In the genomic region with DNA sequence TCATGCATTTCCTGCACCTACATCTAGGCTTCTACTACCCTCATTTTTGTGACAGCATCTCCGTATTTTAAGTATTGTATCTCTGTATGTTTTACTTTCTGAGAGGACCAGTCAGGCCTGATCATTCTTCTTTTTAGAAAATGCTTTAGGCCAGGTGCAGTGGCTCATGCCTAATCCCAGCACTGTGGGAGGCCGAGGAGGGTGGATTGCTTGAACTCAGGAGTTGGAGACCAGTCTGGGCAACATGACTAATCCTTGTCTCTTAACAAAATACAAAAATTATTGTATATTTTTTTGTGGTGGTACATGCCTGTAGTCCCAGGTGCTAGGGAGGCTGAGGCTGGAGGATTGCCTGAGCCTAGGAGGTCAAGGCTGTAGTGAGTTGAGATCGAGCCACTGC, we compare ENCODE assay signal across 13 cellular contexts. TPM values are rescaled to one million over a fixed set of nuclear protein-coding genes. Genes with fewer than 3 reads are reported as not detected.
A peak's percentile ranks its signal among the peaks of the same experiment; 100 is the strongest.
DNase-seq lines count a peak whose midpoint lies in the region; ATAC-seq and TF ChIP-seq lines count a peak whose summit lies in the region.
"Had no signal": no experiment of that assay in that cellular context is flagged by ENCODE, and none has a peak within 500 bp of the region (broad histone marks: within the 10 kb centered on the region; RNA-seq: fewer than 3 reads in every experiment).

No MANE protein-coding gene starts in this region.

- no peaks in the 10 kb centered on the region for H3K27me3 Mint-ChIP-seq in neural crest cell (ENCODE audit: low read depth)
- H3K27me3 Mint-ChIP-seq in activated T-cell treated with anti-CD3 and anti-CD28 coated beads, Interleukin-2, amount 50 U/mL, for 24 hours: no peaks in the 10 kb centered on the region
- H3K27me3 Mint-ChIP-seq: CD4-positive, CD25-positive, alpha-beta regulatory T cell; CD8-positive, alpha-beta memory T cell had no signal

- no peaks in the 10 kb centered on the region for H3K9me3 ChIP-seq in left ventricle myocardium inferior (replicated peaks)
- H3K9me3 ChIP-seq: Caco-2 had no signal

- peak overlapping the region; percentile 67 for H3K27ac ChIP-seq in left ventricle myocardium inferior (replicated peaks)
- peak overlapping the region; percentile 52 for H3K27ac ChIP-seq in VCaP

- H3K4me1 Mint-ChIP-seq in neural crest cell: peaks cover 3% of the 10 kb centered on the region
- peaks cover 3% of the 10 kb centered on the region for H3K4me1 Mint-ChIP-seq in activated T-cell treated with anti-CD3 and anti-CD28 coated beads, Interleukin-2, amount 50 U/mL, for 24 hours (ENCODE audit: low read depth)

- DNase-seq in left ventricle myocardium inferior: no peak
- no peak for DNase-seq in cardiac septum (ENCODE audit: low spot score)
- DNase-seq in neural crest cell (ENCODE audit: low read depth, low spot score): no peak
- DNase-seq in activated naive CD4-positive, alpha-beta T cell treated with Interleukin-2 at 50 U/mL for 16 hours: no peak
- no peak for DNase-seq in DMS 273 (lab: John Stamatoyannopoulos, UW; ENCODE audit: unreplicated experiment)
- DNase-seq in activated T-cell treated with anti-CD3 and anti-CD28 coated beads, Interleukin-2, amount 50 U/mL, for 24 hours: no peak
- DNase-seq: CD4-positive, CD25-positive, alpha-beta regulatory T cell; CD8-positive, alpha-beta memory T cell; GOT3 had no signal

- peaks cover 26% of the 10 kb centered on the region for H3K36me3 ChIP-seq in left ventricle myocardium inferior

- peaks cover 21% of the 10 kb centered on the region for H3K4me1 ChIP-seq in left ventricle myocardium inferior
- H3K4me1 ChIP-seq: Caco-2 had no signal

- TF ChIP-seq CTCF in left ventricle myocardium inferior (IDR thresholded peaks at IDR 0.05; ENCODE audit: borderline replicate concordance) (no peak), VCaP (conservative IDR thresholded peaks at IDR 0.05) (no peak), neural crest cell (conservative IDR thresholded peaks at IDR 0.05) (no peak)

- no peaks in the 10 kb centered on the region for H3K36me3 Mint-ChIP-seq in neural crest cell (ENCODE audit: low read depth)
- peaks cover 4% of the 10 kb centered on the region for H3K36me3 Mint-ChIP-seq in activated T-cell treated with anti-CD3 and anti-CD28 coated beads, Interleukin-2, amount 50 U/mL, for 24 hours (ENCODE audit: low read depth)
- H3K36me3 Mint-ChIP-seq: CD4-positive, CD25-positive, alpha-beta regulatory T cell had no signal

- no peak for ATAC-seq in HG03442 (IDR thresholded peaks at IDR 0.05; ENCODE audit: unreplicated experiment)

- H3K27me3 ChIP-seq in left ventricle myocardium inferior (ENCODE audit: low read depth): no peaks in the 10 kb centered on the region

- no peaks in the 10 kb centered on the region for H3K9me3 Mint-ChIP-seq in neural crest cell
- H3K9me3 Mint-ChIP-seq in activated T-cell treated with anti-CD3 and anti-CD28 coated beads, Interleukin-2, amount 50 U/mL, for 24 hours: no peaks in the 10 kb centered on the region
- H3K9me3 Mint-ChIP-seq: CD4-positive, CD25-positive, alpha-beta regulatory T cell had no signal

- H3K4me3 ChIP-seq in left ventricle myocardium inferior: no peak overlapping the region

- no peak overlapping the region for H3K4me3 Mint-ChIP-seq in neural crest cell
- no peak overlapping the region for H3K4me3 Mint-ChIP-seq in activated T-cell treated with anti-CD3 and anti-CD28 coated beads, Interleukin-2, amount 50 U/mL, for 24 hours
- H3K4me3 Mint-ChIP-seq: CD4-positive, CD25-positive, alpha-beta regulatory T cell; CD8-positive, alpha-beta memory T cell had no signal

- H3K27ac Mint-ChIP-seq in neural crest cell (ENCODE audit: unreplicated experiment): peak overlapping the region; percentile 35
- H3K27ac Mint-ChIP-seq in activated T-cell treated with anti-CD3 and anti-CD28 coated beads, Interleukin-2, amount 50 U/mL, for 24 hours: no peak overlapping the region

- intact Hi-C loops in left ventricle myocardium inferior (cut with micrococcal nuclease) (loop anchor here (10.0 kb wide), 1 partner anchor 257 kb away; no protein-coding TSS in a partner anchor), cardiac septum (cut with DNase I) (loop anchor here (5.0 to 10.0 kb wide), 3 partner anchors 34 to 259 kb away; no protein-coding TSS in a partner anchor)

RNA-seq across cellular contexts. Expression of a gene that starts 36.9 kb away (rescaled TPM):
- total RNA-seq in left ventricle myocardium inferior (64.0 TPM), cardiac septum (55.1 TPM), neural crest cell (101 and 104 TPM in 2 replicates)

RNA-seq across cellular contexts. Expression of a gene that starts 46.9 kb away (rescaled TPM):
- 0.99 TPM for total RNA-seq in left ventricle myocardium inferior
- total RNA-seq in cardiac septum: 0.46 TPM
- 4.4 and 5.2 TPM in 2 replicates for total RNA-seq in neural crest cell
- total RNA-seq: HT-29 had no signal

RNA-seq across cellular contexts. Expression of a gene that starts 50.6 kb away (rescaled TPM):
- total RNA-seq in left ventricle myocardium inferior (19.8 TPM), cardiac septum (17.7 TPM), neural crest cell (50.0 and 51.1 TPM in 2 replicates)
